ENCODE assay signal across 14 cellular contexts in the genomic region with DNA sequence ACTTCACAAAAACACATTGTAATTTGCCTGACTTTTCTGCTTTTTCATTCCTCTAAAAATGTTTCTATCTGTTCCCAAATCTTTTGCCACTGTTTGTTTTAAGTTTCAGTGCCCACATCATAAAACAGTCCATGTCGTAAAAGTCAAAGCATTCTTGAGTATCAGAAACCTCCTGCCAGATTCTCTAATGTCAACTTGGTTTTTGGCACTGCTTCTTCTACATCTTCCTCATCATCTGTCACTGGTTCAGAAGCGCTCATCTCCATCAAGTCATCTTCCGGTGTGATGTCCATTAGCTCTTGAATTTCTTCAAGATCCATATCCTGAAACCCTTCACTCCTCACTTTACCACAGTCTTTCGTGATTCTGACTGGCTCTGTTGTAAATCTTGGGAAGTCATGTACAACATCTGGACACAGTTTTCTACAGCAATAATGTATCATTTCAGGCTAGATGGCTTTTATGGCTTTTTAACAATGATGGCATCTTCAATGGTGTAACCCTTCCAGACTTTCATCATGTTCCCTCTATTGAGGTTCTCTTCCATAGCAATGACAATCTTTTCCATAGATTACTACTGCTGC.
"Had no signal": no experiment of that assay in that cellular context is flagged by ENCODE, and none has a peak within 500 bp of the region (broad histone marks: within the 10 kb centered on the region; RNA-seq: fewer than 3 reads in every experiment).

No MANE protein-coding gene starts in this region.

- DNase-seq: activated CD8-positive, alpha-beta memory T cell treated with anti-CD3 and anti-CD28 coated beads, Interleukin-2, amount 50 U/mL, for 4 hours; activated CD8-positive, alpha-beta T cell treated with anti-CD3 and anti-CD28 coated beads for 36 hours; activated naive CD4-positive, alpha-beta T cell treated with Interleukin-2 at 50 U/mL for 16 hours; amygdala; cerebellar nuclear complex; dermis blood vessel endothelial cell; naive B cell; retina; SW 1271; T-helper 9 cell had no signal

- H3K36me3 ChIP-seq: neutrophil had no signal

- H3K27ac ChIP-seq: neutrophil, skin epidermis, tibial nerve had no signal

- H3K27me3 ChIP-seq: neutrophil, tibial nerve had no signal

- H3K4me3 ChIP-seq: lung, skin epidermis, tibial nerve had no signal

- H3K9me3 ChIP-seq: neutrophil had no signal
